Comparison of ENCODE assay signal across 9 cellular contexts in genomic region chr6:24980507-24981384, GRCh38. TPM values are rescaled to one million over a fixed set of nuclear protein-coding genes. Genes with fewer than 3 reads are reported as not detected.
DNase-seq lines count a peak whose midpoint lies in the region; TF ChIP-seq lines count a peak whose summit lies in the region.
"Had no signal": no experiment of that assay in that cellular context is flagged by ENCODE, and none has a peak within 500 bp of the region (broad histone marks: within the 10 kb centered on the region; RNA-seq: fewer than 3 reads in every experiment).

No MANE protein-coding gene starts in this region.

- H4K91ac ChIP-seq in neuronal stem cell (ENCODE audit: low read depth, low read length, poor library complexity) = peak overlapping the region; percentile 12

- peaks cover 18 to 38% of the 10 kb centered on the region in 2 donors for H3K4me1 ChIP-seq in neuronal stem cell (ENCODE audit: control insufficient read depth in 2 of 2, insufficient read depth in 1 of 2, low read depth in 1 of 2, low read length in 2 of 2)
- no peaks in the 10 kb centered on the region for H3K4me1 ChIP-seq in adrenal gland (replicated peaks in 1 of 2)

- no peak overlapping the region for H3K23ac ChIP-seq in neuronal stem cell (ENCODE audit: low read depth, low read length, poor library complexity)

- H3K9me3 ChIP-seq in neuronal stem cell (replicated peaks in 1 of 2; ENCODE audit: control insufficient read depth in 2 of 2, insufficient read depth in 1 of 2, low read depth in 1 of 2, low read length in 2 of 2) (peaks cover 0 to 3% of the 10 kb centered on the region in 2 donors), adrenal gland (replicated peaks in 1 of 3) (no peaks in the 10 kb centered on the region)

- H2AK5ac ChIP-seq in neuronal stem cell (ENCODE audit: low read depth, low read length) = no peak overlapping the region

- WGBS in neuronal stem cell (ENCODE audit: extremely low coverage in 2 of 2, insufficient read length in 2 of 2, insufficient replicate concordance in 1 of 2), 2 donors = no CpG with 5 or more reads among the region's 4 CpGs
- WGBS in adrenal gland, 4 donors = 75 to 83% (median 79%) methylated on average over 4 of the region's 4 CpGs

- H4K8ac ChIP-seq in neuronal stem cell (ENCODE audit: low read depth, low read length) = no peak overlapping the region

- no peak overlapping the region for H3K18ac ChIP-seq in neuronal stem cell (ENCODE audit: low read length)

- TF ChIP-seq POLR2A in adrenal gland (IDR thresholded peaks at IDR 0.05) = no peak

- H3K4me3 ChIP-seq in cardiac fibroblast (replicated peaks in 1 of 2; ENCODE audit: low read depth in 2 of 2, low read length in 2 of 2) = no peak overlapping the region
- no peak overlapping the region for H3K4me3 ChIP-seq in neuronal stem cell (ENCODE audit: low read length in 2 of 2)
- no peak overlapping the region for H3K4me3 ChIP-seq in adrenal gland

- TF ChIP-seq CTCF in cardiac fibroblast (IDR thresholded peaks at IDR 0.05; ENCODE audit: low read depth, low read length) = no peak
- TF ChIP-seq CTCF in adrenal gland (IDR thresholded peaks at IDR 0.05) = no peak

- no peak overlapping the region for H3K9ac ChIP-seq in neuronal stem cell (ENCODE audit: low read depth, low read length, poor library complexity)

- H3K79me1 ChIP-seq in neuronal stem cell (ENCODE audit: low read depth, low read length) = no peaks in the 10 kb centered on the region

- DNase-seq in DMS53 (lab: John Stamatoyannopoulos, UW) = peak; percentile 87
- peak; percentile 23 for DNase-seq in NCI-H1417 treated with DMSO at 0.1 percent for 48 hours (lab: John Stamatoyannopoulos, UW)
- DNase-seq in cardiac fibroblast (ENCODE audit: low read depth in 2 of 2) = peak; percentile 29 to 85
- peak; percentile 36 for DNase-seq in neuronal stem cell (ENCODE audit: low spot score)
- no peak for DNase-seq in activated CD4-positive, alpha-beta T cell treated with anti-CD3 and anti-CD28 coated beads, Interleukin-2, amount 50 U/mL, for 48 hours
- DNase-seq in adrenal gland = no peak
- DNase-seq in ecto neural progenitor cell (ENCODE audit: low spot score) = no peak
- DNase-seq in 8988T = no peak
- DNase-seq: left colon had no signal

- H3K27me3 ChIP-seq in neuronal stem cell (ENCODE audit: control insufficient read depth in 3 of 3, insufficient read depth in 3 of 3, low read depth in 1 of 3, low read length in 3 of 3) (no peaks in the 10 kb centered on the region), adrenal gland (no peaks in the 10 kb centered on the region)

- peak overlapping the region; percentile 60 for H2AFZ ChIP-seq in neuronal stem cell (ENCODE audit: low read length)

- H3K4me2 ChIP-seq in neuronal stem cell (ENCODE audit: insufficient read depth, low read length, poor library complexity, severe bottlenecking) = no peak overlapping the region

- H2BK15ac ChIP-seq in neuronal stem cell (ENCODE audit: low read length) = no peak overlapping the region

- H3K27ac ChIP-seq in neuronal stem cell (replicated peaks; ENCODE audit: low read length) = peak overlapping the region; percentile 95
- no peak overlapping the region for H3K27ac ChIP-seq in adrenal gland

- no peak overlapping the region for H2BK120ac ChIP-seq in neuronal stem cell (ENCODE audit: low read depth, low read length)

- H2BK5ac ChIP-seq in neuronal stem cell (ENCODE audit: low read length) = no peak overlapping the region

- intact Hi-C loops in adrenal gland (cut with DNase I) = no loop called here

- no peak overlapping the region for H2BK12ac ChIP-seq in neuronal stem cell (ENCODE audit: low read length)

- H3K36me3 ChIP-seq in neuronal stem cell (replicated peaks in 1 of 2; ENCODE audit: control insufficient read depth in 2 of 2, insufficient read depth in 2 of 2, low read length in 2 of 2) (no peaks in the 10 kb centered on the region), adrenal gland (replicated peaks in 1 of 2) (no peaks in the 10 kb centered on the region)

- H3K4ac ChIP-seq in neuronal stem cell (ENCODE audit: low read length) = no peak overlapping the region

- no peak overlapping the region for H3K14ac ChIP-seq in neuronal stem cell (ENCODE audit: low read length)

RNA-seq across cellular contexts. Expression of gene RIPOR2, which starts 45.0 kb away (rescaled TPM):
- 3.1 TPM for polyA plus RNA-seq in neuronal stem cell (2013, experiment 1 of 2)
- polyA plus RNA-seq in neuronal stem cell (2013, experiment 2 of 2) = 3.3 TPM
- 10 to 100 TPM in 1 of 8 donors, 1 to 10 TPM in 7; 2.6 to 16.2 (median 4.3) TPM for total RNA-seq in adrenal gland
- polyA plus RNA-seq in adrenal gland = 1 to 10 TPM; 1.7 to 4.3 (median 2.3) TPM

Comparison
In these comparisons a context has a peak if more than half of its experiments do, and no peak if none do; other contexts are left out.
1. DNase-seq: peak in DMS53 (single experiment), NCI-H1417 treated with DMSO at 0.1 percent for 48 hours (single experiment), cardiac fibroblast (2 of 2) and neuronal stem cell (single experiment); none in activated CD4-positive, alpha-beta T cell treated with anti-CD3 and anti-CD28 coated beads, Interleukin-2, amount 50 U/mL, for 48 hours (0 of 2), adrenal gland (0 of 7), ecto neural progenitor cell (single experiment) and 8988T (single experiment).